1 cellular context compared by ENCODE assay signal in genomic region chr7:35727571-35727970, GRCh38.
TF ChIP-seq lines count a peak whose summit lies in the region.

No MANE protein-coding gene starts in this region.

TF ChIP-seq in K562, 482 proteins besides CTCF, POLR2A, EP300 and RAD21 (continued from another document):
- no peak for TF ChIP-seq ZBTB40 (IDR thresholded peaks at IDR 0.05)
- no peak for TF ChIP-seq ZBTB40 (CRISPR knock-in tag; IDR thresholded peaks at IDR 0.05)
- no peak for TF ChIP-seq ETV1 (tag; conservative IDR thresholded peaks at IDR 0.05; ENCODE audit: low read depth)
